In genomic region chr22:38873469-38874411, GRCh38 we compare ENCODE assay signal across 8 cellular contexts.
DNase-seq lines count a peak whose midpoint lies in the region; TF ChIP-seq lines count a peak whose summit lies in the region.

No MANE protein-coding gene starts in this region.

- H3K27ac Mint-ChIP-seq in activated naive CD4-positive, alpha-beta T cell treated with anti-CD3 and anti-CD28 coated beads, Interleukin-2, amount 10 ng/mL, durations not matched to agents 7 days and 5 days, result peak overlapping the region; percentile 42

- no peaks in the 10 kb centered on the region for H3K27me3 ChIP-seq in OCI-LY3 (ENCODE audit: low read depth, low read length)

- peaks cover 43% of the 10 kb centered on the region for H3K27me3 Mint-ChIP-seq in activated naive CD4-positive, alpha-beta T cell treated with anti-CD3 and anti-CD28 coated beads, Interleukin-2, amount 10 ng/mL, durations not matched to agents 7 days and 5 days

- TF ChIP-seq POLR2A in GM19099 (IDR thresholded peaks at IDR 0.05; ENCODE audit: extremely low read depth, insufficient read length, low read depth), result peak; percentile 17

- DNase-seq in activated naive CD4-positive, alpha-beta T cell treated with anti-CD3 and anti-CD28 coated beads, Interleukin-2, amount 10 ng/mL, durations not matched to agents 7 days and 5 days, result peak; percentile 58
- DNase-seq in kidney tubule cell (ENCODE audit: low spot score), result peak; percentile 91
- peak; percentile 33 to 48 for DNase-seq in stimulated activated CD8-positive, alpha-beta memory T cell treated with anti-CD3 and anti-CD28 coated beads, Interleukin-2, amount 100 ng/mL, for 1 hour (ENCODE audit: low read depth in 2 of 2)
- DNase-seq in AG08396 (ENCODE audit: low spot score), result no peak
- DNase-seq in D341Med (ENCODE audit: low spot score), result no peak
- no peak for DNase-seq in COLO829 (ENCODE audit: low spot score)

- no peaks in the 10 kb centered on the region for H3K9me3 Mint-ChIP-seq in activated naive CD4-positive, alpha-beta T cell treated with anti-CD3 and anti-CD28 coated beads, Interleukin-2, amount 10 ng/mL, durations not matched to agents 7 days and 5 days

- H3K4me1 Mint-ChIP-seq in activated naive CD4-positive, alpha-beta T cell treated with anti-CD3 and anti-CD28 coated beads, Interleukin-2, amount 10 ng/mL, durations not matched to agents 7 days and 5 days, result peaks cover 48% of the 10 kb centered on the region

- no peaks in the 10 kb centered on the region for H3K9me3 ChIP-seq in OCI-LY3 (ENCODE audit: insufficient read depth, low read length)

- H4K20me1 ChIP-seq in OCI-LY3 (ENCODE audit: insufficient read depth, low read length), result peaks cover 15% of the 10 kb centered on the region

- peak overlapping the region; percentile 86 for H3K9ac ChIP-seq in OCI-LY3 (ENCODE audit: low read length)

- no peak for TF ChIP-seq CTCF in OCI-LY3 (IDR thresholded peaks at IDR 0.05; ENCODE audit: low read depth, low read length)

- H3K4me1 ChIP-seq in OCI-LY3 (ENCODE audit: low read length), result peaks cover 42% of the 10 kb centered on the region

- peak overlapping the region; percentile 57 for H3K27ac ChIP-seq in OCI-LY3 (ENCODE audit: low read length)

- CTCF ChIA-PET in activated naive CD4-positive, alpha-beta T cell treated with anti-CD3 and anti-CD28 coated beads, Interleukin-2, amount 10 ng/mL, durations not matched to agents 7 days and 5 days (lab: Charles Lee), result interaction anchor here (0.8 to 1.8 kb wide), 3 partner anchors 79 to 130 kb away, joined by 3 to 4 read pairs (median 4); no protein-coding TSS in a partner anchor

- H3K4me3 ChIP-seq in OCI-LY3 (ENCODE audit: low read length), result peak overlapping the region; percentile 81

- peaks cover 13% of the 10 kb centered on the region for H3K36me3 Mint-ChIP-seq in activated naive CD4-positive, alpha-beta T cell treated with anti-CD3 and anti-CD28 coated beads, Interleukin-2, amount 10 ng/mL, durations not matched to agents 7 days and 5 days

- peaks cover 11% of the 10 kb centered on the region for H3K36me3 ChIP-seq in OCI-LY3 (replicated peaks; ENCODE audit: low read depth, low read length)

- peaks cover 31% of the 10 kb centered on the region for H3K79me2 ChIP-seq in OCI-LY3 (ENCODE audit: low read length)

- H3K4me2 ChIP-seq in OCI-LY3 (ENCODE audit: low read length), result peak overlapping the region; percentile 74

- peak overlapping the region; percentile 93 for H3K4me3 Mint-ChIP-seq in activated naive CD4-positive, alpha-beta T cell treated with anti-CD3 and anti-CD28 coated beads, Interleukin-2, amount 10 ng/mL, durations not matched to agents 7 days and 5 days

- H2AFZ ChIP-seq in OCI-LY3 (ENCODE audit: low read depth, low read length), result peak overlapping the region; percentile 29; the same call in 1 of the 2 replicates

Comparison
In these comparisons a context has a peak if more than half of its experiments do, and no peak if none do; other contexts are left out.
1. DNase-seq: peak in activated naive CD4-positive, alpha-beta T cell treated with anti-CD3 and anti-CD28 coated beads, Interleukin-2, amount 10 ng/mL, durations not matched to agents 7 days and 5 days (single experiment), kidney tubule cell (single experiment) and stimulated activated CD8-positive, alpha-beta memory T cell treated with anti-CD3 and anti-CD28 coated beads, Interleukin-2, amount 100 ng/mL, for 1 hour (2 of 2); none in AG08396 (single experiment), D341Med (single experiment) and COLO829 (single experiment).